Comparison of ENCODE assay signal across 7 cellular contexts in the genomic region with DNA sequence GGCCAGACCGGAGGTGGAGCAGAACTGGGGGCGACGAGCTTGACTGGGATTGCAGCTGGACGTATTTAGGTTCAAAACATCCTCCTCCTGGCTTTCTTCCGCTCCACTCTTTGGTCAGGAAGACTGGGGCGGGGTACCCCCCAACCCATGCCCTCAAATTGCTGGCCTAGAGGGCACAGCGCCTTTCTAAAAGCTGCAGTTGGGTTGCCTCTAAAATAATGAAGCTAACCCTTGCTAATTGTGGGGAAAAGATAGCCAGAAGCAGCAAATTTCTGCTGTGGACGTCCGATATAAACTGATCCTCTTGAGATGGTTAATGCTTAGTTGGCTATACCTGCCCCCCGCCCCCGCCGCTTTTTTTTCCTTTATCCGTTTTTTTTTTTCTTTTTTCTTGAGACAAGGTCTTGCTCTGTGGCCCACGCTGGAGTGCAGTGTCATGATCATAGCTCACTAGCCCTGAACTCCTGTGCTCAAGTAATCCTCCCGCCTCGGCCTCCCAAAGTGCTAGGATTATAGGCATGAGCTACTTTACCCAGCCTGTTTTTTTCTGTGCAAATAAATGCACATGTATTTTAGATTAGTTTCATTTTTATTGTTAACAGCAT. TPM values are rescaled to one million over a fixed set of nuclear protein-coding genes. Genes with fewer than 3 reads are reported as not detected.
DNase-seq lines count a peak whose midpoint lies in the region; ATAC-seq and TF ChIP-seq lines count a peak whose summit lies in the region.

No MANE protein-coding gene starts in this region.

- H3K18ac ChIP-seq in trophoblast cell (ENCODE audit: low read length): peak overlapping the region; percentile 97

- peaks cover 72% of the 10 kb centered on the region for H3K79me2 ChIP-seq in SK-N-SH (ENCODE audit: insufficient read depth)
- peaks cover 26% of the 10 kb centered on the region for H3K79me2 ChIP-seq in trophoblast cell (ENCODE audit: control insufficient read depth, insufficient read depth, low read length, poor library complexity)

- H3F3A ChIP-seq in SK-N-SH (replicated peaks; ENCODE audit: insufficient read depth): peaks cover 8% of the 10 kb centered on the region

- peak overlapping the region; percentile 92 for H2BK5ac ChIP-seq in trophoblast cell (ENCODE audit: low read depth, low read length, poor library complexity)

- H4K91ac ChIP-seq in trophoblast cell (ENCODE audit: low read depth, low read length): peak overlapping the region; percentile 98

- CTCF ChIA-PET in SK-N-SH (lab: Yijun Ruan, JAX): no interaction called here

- H3K4ac ChIP-seq in trophoblast cell (ENCODE audit: low read depth, low read length): peak overlapping the region; percentile 89

- H3K4me3 ChIP-seq in HFF-Myc (replicated peaks; ENCODE audit: low read depth, low read length): peak overlapping the region; percentile 99
- peak overlapping the region; percentile 75 to 99 for H3K4me3 ChIP-seq in SK-N-SH (ENCODE audit: low read depth in 2 of 2, low read length in 1 of 2)
- peak overlapping the region; percentile 75 to 97 (median 86) for H3K4me3 ChIP-seq in esophagus squamous epithelium
- H3K4me3 ChIP-seq in trophoblast cell (ENCODE audit: low read depth, low read length): peak overlapping the region; percentile 94

- TF ChIP-seq RAD21 in SK-N-SH (IDR thresholded peaks at IDR 0.05; ENCODE audit: low read length): no peak

- H2BK12ac ChIP-seq in trophoblast cell (ENCODE audit: low read length): no peak overlapping the region

- intact Hi-C loops in esophagus squamous epithelium (cut with DNase I): no loop called here

- H2BK120ac ChIP-seq in trophoblast cell (ENCODE audit: insufficient read depth, low read length, poor library complexity): peak overlapping the region; percentile 85

- TF ChIP-seq CTCF in HFF-Myc (IDR thresholded peaks at IDR 0.05; ENCODE audit: low read depth, low read length, missing control alignments) (no peak), SK-N-SH (IDR thresholded peaks at IDR 0.05) (no peak), esophagus squamous epithelium (IDR thresholded peaks at IDR 0.05) (no peak)

- H4K8ac ChIP-seq in trophoblast cell (ENCODE audit: low read depth, low read length): peak overlapping the region; percentile 97

- H2AK5ac ChIP-seq in trophoblast cell (ENCODE audit: low read length): peak overlapping the region; percentile 90

- H3K4me1 ChIP-seq in SK-N-SH (ENCODE audit: control insufficient read depth in 1 of 2, insufficient read depth in 2 of 2, low read depth in 1 of 2, low read length in 1 of 2) (peaks cover 14 to 15% of the 10 kb centered on the region in 2 experiments; a peak in 2 of 4 replicates), esophagus squamous epithelium (peaks cover 18 to 62% (median 36%) of the 10 kb centered on the region in 3 donors), trophoblast cell (ENCODE audit: control insufficient read depth in 1 of 2, insufficient read depth in 2 of 2, low read length in 2 of 2) (peaks cover 7% of the 10 kb centered on the region in 2 experiments)

- H3K9me2 ChIP-seq in SK-N-SH: no peaks in the 10 kb centered on the region

- H4K20me1 ChIP-seq in SK-N-SH (ENCODE audit: insufficient read depth): peaks cover 36% of the 10 kb centered on the region

- ATAC-seq in GM21390 (IDR thresholded peaks at IDR 0.05; ENCODE audit: unreplicated experiment): no peak
- no peak for ATAC-seq in GM21526 (IDR thresholded peaks at IDR 0.05; ENCODE audit: low FRiP score, unreplicated experiment)

- H3K9ac ChIP-seq in SK-N-SH (peak overlapping the region; percentile 95), trophoblast cell (ENCODE audit: low read length) (peak overlapping the region; percentile 98)

- H3K4me2 ChIP-seq in SK-N-SH (peak overlapping the region; percentile 98), trophoblast cell (ENCODE audit: low read length) (peak overlapping the region; percentile 98)

- WGBS in SK-N-SH (ENCODE audit: low lambda C conversion rate): 5% methylated on average over 14 of the region's 16 CpGs
- WGBS in esophagus squamous epithelium, 2 donors: 4 to 10% methylated on average over 10 of the region's 16 CpGs
- WGBS in trophoblast cell (ENCODE audit: extremely low coverage, insufficient coverage, insufficient read length): no CpG with 5 or more reads among the region's 16 CpGs

- H3K27ac ChIP-seq in SK-N-SH (ENCODE audit: low read depth in 2 of 2, low read length in 1 of 2) (peak overlapping the region; percentile 71 to 88), esophagus squamous epithelium (peak overlapping the region; percentile 88 to 93 (median 92)), trophoblast cell (ENCODE audit: low read depth, low read length) (peak overlapping the region; percentile 68)

- POLR2A ChIA-PET in SK-N-SH (lab: Yijun Ruan, JAX): no interaction called here

- H3K36me3 ChIP-seq in SK-N-SH (replicated peaks in 1 of 2; ENCODE audit: control insufficient read depth in 1 of 2, insufficient read depth in 2 of 2, low read length in 1 of 2): peaks cover 4 to 20% of the 10 kb centered on the region in 2 experiments
- peaks cover 0 to 25% (median 0%) of the 10 kb centered on the region in 3 donors for H3K36me3 ChIP-seq in esophagus squamous epithelium
- H3K36me3 ChIP-seq in trophoblast cell (ENCODE audit: control insufficient read depth in 1 of 2, insufficient read depth in 2 of 2, low read length in 2 of 2): peaks cover 13 to 21% of the 10 kb centered on the region in 2 experiments

- H3K23ac ChIP-seq in trophoblast cell (ENCODE audit: low read length): no peak overlapping the region

- DNase-seq in HFF-Myc (ENCODE audit: extremely low read depth, low read depth) (no peak), SK-N-SH (no peak), esophagus squamous epithelium (lab: John Stamatoyannopoulos, UW) (no peak), trophoblast cell (no peak), SW 1271 (lab: John Stamatoyannopoulos, UW) (no peak)

- TF ChIP-seq EP300 in SK-N-SH (IDR thresholded peaks at IDR 0.05; ENCODE audit: borderline replicate concordance in 1 of 2, low read depth in 1 of 2, low read length in 1 of 2): no peak

- H3K27me3 ChIP-seq in SK-N-SH (ENCODE audit: insufficient read depth): no peaks in the 10 kb centered on the region
- no peaks in the 10 kb centered on the region for H3K27me3 ChIP-seq in esophagus squamous epithelium
- H3K27me3 ChIP-seq in trophoblast cell (ENCODE audit: insufficient read depth, low read length): no peaks in the 10 kb centered on the region

- H4K12ac ChIP-seq in trophoblast cell (ENCODE audit: low read depth, low read length): peak overlapping the region; percentile 96

- TF ChIP-seq POLR2A in esophagus squamous epithelium (IDR thresholded peaks at IDR 0.05): no peak

- peaks cover 11% of the 10 kb centered on the region for H3K79me1 ChIP-seq in trophoblast cell (ENCODE audit: low read length)

- no peaks in the 10 kb centered on the region for H3K9me3 ChIP-seq in SK-N-SH
- H3K9me3 ChIP-seq in esophagus squamous epithelium: no peaks in the 10 kb centered on the region
- peaks cover 1% of the 10 kb centered on the region for H3K9me3 ChIP-seq in trophoblast cell (ENCODE audit: insufficient read depth, low read depth, low read length)

- H2AFZ ChIP-seq in SK-N-SH (ENCODE audit: low read depth): peak overlapping the region; percentile 76; the same call in 1 of the 2 replicates
- H2AFZ ChIP-seq in trophoblast cell (ENCODE audit: insufficient read depth, low read length, poor library complexity): peak overlapping the region; percentile 94

- H3K14ac ChIP-seq in trophoblast cell (ENCODE audit: low read length): peak overlapping the region; percentile 98

TF ChIP-seq in SK-N-SH, 30 proteins besides CTCF, POLR2A, EP300 and RAD21 (continues in another document):
- TF ChIP-seq, protein P1, sequence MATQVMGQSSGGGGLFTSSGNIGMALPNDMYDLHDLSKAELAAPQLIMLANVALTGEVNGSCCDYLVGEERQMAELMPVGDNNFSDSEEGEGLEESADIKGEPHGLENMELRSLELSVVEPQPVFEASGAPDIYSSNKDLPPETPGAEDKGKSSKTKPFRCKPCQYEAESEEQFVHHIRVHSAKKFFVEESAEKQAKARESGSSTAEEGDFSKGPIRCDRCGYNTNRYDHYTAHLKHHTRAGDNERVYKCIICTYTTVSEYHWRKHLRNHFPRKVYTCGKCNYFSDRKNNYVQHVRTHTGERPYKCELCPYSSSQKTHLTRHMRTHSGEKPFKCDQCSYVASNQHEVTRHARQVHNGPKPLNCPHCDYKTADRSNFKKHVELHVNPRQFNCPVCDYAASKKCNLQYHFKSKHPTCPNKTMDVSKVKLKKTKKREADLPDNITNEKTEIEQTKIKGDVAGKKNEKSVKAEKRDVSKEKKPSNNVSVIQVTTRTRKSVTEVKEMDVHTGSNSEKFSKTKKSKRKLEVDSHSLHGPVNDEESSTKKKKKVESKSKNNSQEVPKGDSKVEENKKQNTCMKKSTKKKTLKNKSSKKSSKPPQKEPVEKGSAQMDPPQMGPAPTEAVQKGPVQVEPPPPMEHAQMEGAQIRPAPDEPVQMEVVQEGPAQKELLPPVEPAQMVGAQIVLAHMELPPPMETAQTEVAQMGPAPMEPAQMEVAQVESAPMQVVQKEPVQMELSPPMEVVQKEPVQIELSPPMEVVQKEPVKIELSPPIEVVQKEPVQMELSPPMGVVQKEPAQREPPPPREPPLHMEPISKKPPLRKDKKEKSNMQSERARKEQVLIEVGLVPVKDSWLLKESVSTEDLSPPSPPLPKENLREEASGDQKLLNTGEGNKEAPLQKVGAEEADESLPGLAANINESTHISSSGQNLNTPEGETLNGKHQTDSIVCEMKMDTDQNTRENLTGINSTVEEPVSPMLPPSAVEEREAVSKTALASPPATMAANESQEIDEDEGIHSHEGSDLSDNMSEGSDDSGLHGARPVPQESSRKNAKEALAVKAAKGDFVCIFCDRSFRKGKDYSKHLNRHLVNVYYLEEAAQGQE (IDR thresholded peaks at IDR 0.05; ENCODE audit: low read depth, low read length): no peak

RNA-seq across cellular contexts. Expression of a gene that starts 0.8 kb away (rescaled TPM):
- polyA plus RNA-seq in SK-N-SH (2012; rRNA removed): 7.7 and 16.8 TPM in 2 replicates
- polyA plus RNA-seq in SK-N-SH (2012; cell fraction: cytosol; rRNA removed): 8.0 and 12.7 TPM in 2 replicates
- 52.6 and 53.5 TPM in 2 replicates for polyA plus RNA-seq in SK-N-SH (2012; cell fraction: nucleus; rRNA removed)
- 10 to 100 TPM in 1 of 4 donors, 1 to 10 TPM in 3; 5.5 to 11.8 (median 9.6) TPM for total RNA-seq in esophagus squamous epithelium
- polyA plus RNA-seq in trophoblast cell (2013): 48.8 and 49.6 TPM in 2 replicates

RNA-seq across cellular contexts. Expression of a gene that starts 29.2 kb away (rescaled TPM):
- polyA plus RNA-seq in SK-N-SH (2012; rRNA removed): 23.5 and 28.4 TPM in 2 replicates
- 19.7 and 22.2 TPM in 2 replicates for polyA plus RNA-seq in SK-N-SH (2012; cell fraction: cytosol; rRNA removed)
- 25.7 and 34.0 TPM in 2 replicates for polyA plus RNA-seq in SK-N-SH (2012; cell fraction: nucleus; rRNA removed)
- total RNA-seq in esophagus squamous epithelium: 10 to 100 TPM; 22.6 to 29.4 (median 25.3) TPM
- 101 TPM in 2 replicates for polyA plus RNA-seq in trophoblast cell (2013)

RNA-seq across cellular contexts. Expression of a gene that starts 46.8 kb away (rescaled TPM):
- 5.1 and 6.0 TPM in 2 replicates for polyA plus RNA-seq in SK-N-SH (2012; rRNA removed)
- 3.7 and 4.7 TPM in 2 replicates for polyA plus RNA-seq in SK-N-SH (2012; cell fraction: cytosol; rRNA removed)
- polyA plus RNA-seq in SK-N-SH (2012; cell fraction: nucleus; rRNA removed): 17.9 and 22.3 TPM in 2 replicates
- 1 to 10 TPM; 2.5 to 10.0 (median 4.2) TPM for total RNA-seq in esophagus squamous epithelium
- polyA plus RNA-seq in trophoblast cell (2013): 2.6 and 2.7 TPM in 2 replicates

RNA-seq across cellular contexts. Expression of a gene that starts 47.0 kb away (rescaled TPM):
- polyA plus RNA-seq in SK-N-SH (2012; rRNA removed): not detected in 2 replicates
- polyA plus RNA-seq in SK-N-SH (2012; cell fraction: cytosol; rRNA removed): 0.01 TPM in 1 of 2 replicates, not detected in the other
- polyA plus RNA-seq in SK-N-SH (2012; cell fraction: nucleus; rRNA removed): not detected in 2 replicates
- not detected for total RNA-seq in esophagus squamous epithelium
- 0.12 and 0.25 TPM in 2 replicates for polyA plus RNA-seq in trophoblast cell (2013)
